In genomic region chr19:9041023-9041422, GRCh38 we compare ENCODE assay signal across 25 cellular contexts. TPM values are rescaled to one million over a fixed set of nuclear protein-coding genes. Genes with fewer than 3 reads are reported as not detected.
"Had no signal": no experiment of that assay in that cellular context is flagged by ENCODE, and none has a peak within 500 bp of the region (broad histone marks: within the 10 kb centered on the region; RNA-seq: fewer than 3 reads in every experiment).

No MANE protein-coding gene starts in this region.

- H3K4me3 ChIP-seq: MG63, SJSA1, SK-N-MC had no signal

- H3K27me3 ChIP-seq: SJSA1 had no signal

- H3K27ac ChIP-seq: SJSA1, SK-N-MC had no signal

- H3K36me3 ChIP-seq: MG63, SJSA1 had no signal

- H3K9me3 ChIP-seq: MG63, SJSA1 had no signal

- H3K4me1 ChIP-seq: SJSA1 had no signal

- DNase-seq: Karpas-422, KG1, MG63, NCI-H1092, NCI-H1105 treated with DMSO at 0.1 percent for 48 hours, NCI-H1417 treated with DMSO at 0.1 percent for 48 hours, NCI-H146, NCI-H1694 treated with DMSO at 0.1 percent for 48 hours, NCI-H1930, NCI-H2081, NCI-H2107, NCI-H2227 treated with DMSO at 0.1 percent for 48 hours, NCI-H446, NCI-H510A, NCI-H524 treated with DMSO at 0.1 percent for 48 hours, NCI-H69, NCI-H774, Right ventricle myocardium superior, RPMI8226, SIG-M5 had no signal

RNA-seq across cellular contexts. Expression of gene MUC16, which starts 30.8 kb away (rescaled TPM):
- total RNA-seq: Right ventricle myocardium superior; SJSA1; T-helper 1 cell treated with Interleukin-12 subunit alpha and Interleukin-12 subunit beta and Interleukin-4 antibody, amounts not matched to agents 30 ng/mL and 1 ng/mL, for 36 hours had no signal
- polyA plus RNA-seq: IgD-negative memory B cell had no signal

RNA-seq across cellular contexts. Expression of gene OR1M1, which starts 45.8 kb away (rescaled TPM):
- total RNA-seq: HT-29; Right ventricle myocardium superior; SJSA1; T-helper 1 cell treated with Interleukin-12 subunit alpha and Interleukin-12 subunit beta and Interleukin-4 antibody, amounts not matched to agents 30 ng/mL and 1 ng/mL, for 36 hours had no signal
- polyA plus RNA-seq: IgD-negative memory B cell had no signal
